16 cellular contexts compared by ENCODE assay signal in the genomic region with DNA sequence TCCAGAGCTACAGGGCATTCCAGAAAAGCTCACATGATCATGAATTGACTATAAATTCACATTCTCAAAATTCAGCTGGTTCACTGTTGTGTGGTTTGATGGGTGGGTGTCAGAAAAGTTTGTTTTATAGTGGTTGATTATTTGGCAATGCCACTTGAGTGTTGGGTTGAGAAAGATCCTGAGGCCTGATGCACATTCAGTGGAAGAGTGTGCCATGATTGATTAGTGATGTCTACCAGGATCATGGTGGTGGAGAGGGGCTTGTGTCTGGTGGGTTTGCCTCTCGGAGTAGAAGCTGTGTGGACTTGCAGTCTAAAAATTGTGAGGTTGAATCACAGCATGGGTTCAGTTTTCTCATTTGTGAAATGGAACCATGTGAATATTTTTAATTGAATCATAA. TPM values are rescaled to one million over a fixed set of nuclear protein-coding genes. Genes with fewer than 3 reads are reported as not detected.
DNase-seq lines count a peak whose midpoint lies in the region; ATAC-seq, FAIRE-seq and TF ChIP-seq lines count a peak whose summit lies in the region.
"Had no signal": no experiment of that assay in that cellular context is flagged by ENCODE, and none has a peak within 500 bp of the region (broad histone marks: within the 10 kb centered on the region; RNA-seq: fewer than 3 reads in every experiment).

No MANE protein-coding gene starts in this region.

- no peak overlapping the region for H2AFZ ChIP-seq in MM.1S (ENCODE audit: low read length)

- H3F3A ChIP-seq in MM.1S (ENCODE audit: insufficient read depth, low read length), result peaks cover 20% of the 10 kb centered on the region

- peak overlapping the region; percentile 59 for H3K27ac Mint-ChIP-seq in activated T-cell treated with anti-CD3 and anti-CD28 coated beads, Interleukin-2, amount 50 U/mL, for 24 hours
- no peak overlapping the region for H3K27ac Mint-ChIP-seq in activated naive CD8-positive, alpha-beta T cell treated with anti-CD3 and anti-CD28 coated beads for 36 hours
- no peak overlapping the region for H3K27ac Mint-ChIP-seq in neural crest cell (ENCODE audit: unreplicated experiment)

- H3K4me3 ChIP-seq in HEK293 (ENCODE audit: low read depth, low read length) (no peak overlapping the region), MM.1S (ENCODE audit: low read length) (no peak overlapping the region), lower lobe of right lung (no peak overlapping the region)
- H3K4me3 ChIP-seq: esophagus squamous epithelium had no signal

- H3K4me3 Mint-ChIP-seq in activated T-cell treated with anti-CD3 and anti-CD28 coated beads, Interleukin-2, amount 50 U/mL, for 24 hours, result peak overlapping the region; percentile 99
- H3K4me3 Mint-ChIP-seq in activated naive CD8-positive, alpha-beta T cell treated with anti-CD3 and anti-CD28 coated beads for 36 hours, result peak overlapping the region; percentile 29
- peak overlapping the region; percentile 66 for H3K4me3 Mint-ChIP-seq in neural crest cell

- no peak overlapping the region for H3K4me2 ChIP-seq in MM.1S (ENCODE audit: low read depth, low read length)

- H3K9me3 ChIP-seq in HEK293 (ENCODE audit: control insufficient read depth, insufficient read depth, low read depth, low read length) (no peaks in the 10 kb centered on the region), MM.1S (replicated peaks; ENCODE audit: insufficient read depth, low read length) (no peaks in the 10 kb centered on the region), lower lobe of right lung (no peaks in the 10 kb centered on the region)
- H3K9me3 ChIP-seq: esophagus squamous epithelium had no signal

- DNase-seq in activated T-cell treated with anti-CD3 and anti-CD28 coated beads, Interleukin-2, amount 50 U/mL, for 24 hours, result no peak
- no peak for DNase-seq in activated T-cell treated with anti-CD3 and anti-CD28 coated beads for 4 hours
- no peak for DNase-seq in activated naive CD8-positive, alpha-beta T cell treated with anti-CD3 and anti-CD28 coated beads for 36 hours
- no peak for DNase-seq in neural crest cell (ENCODE audit: low read depth, low spot score)
- DNase-seq in MM.1S, result no peak
- DNase-seq in lower lobe of right lung, result no peak
- DNase-seq in RCC 7860 (ENCODE audit: low spot score), result no peak
- DNase-seq: activated CD4-positive, CD25-positive, alpha-beta regulatory T cell; esophagus squamous epithelium; NCI-H2081 treated with DMSO at 0.1 percent for 48 hours; small intestine; trophoblast cell had no signal

- no peaks in the 10 kb centered on the region for H4K20me1 ChIP-seq in MM.1S (ENCODE audit: insufficient read depth, low read length)

- H3K27me3 ChIP-seq in MM.1S (replicated peaks; ENCODE audit: insufficient read depth, low read length), result no peaks in the 10 kb centered on the region
- H3K27me3 ChIP-seq in lower lobe of right lung (ENCODE audit: low read depth), result no peaks in the 10 kb centered on the region
- H3K27me3 ChIP-seq: esophagus squamous epithelium had no signal

- no peak overlapping the region for H3K9ac ChIP-seq in MM.1S (ENCODE audit: low read length)

- H3K27ac ChIP-seq in HEK293 (ENCODE audit: extremely low read depth, low read depth, low read length) (no peak overlapping the region), MM.1S (ENCODE audit: low read length) (no peak overlapping the region), lower lobe of right lung (no peak overlapping the region)
- H3K27ac ChIP-seq: esophagus squamous epithelium had no signal

- CTCF ChIA-PET in HEK293 (lab: Yijun Ruan, JAX), result interaction anchor here (0.7 to 1.1 kb wide), 3 partner anchors 41 to 235 kb away, joined by 3 to 4 read pairs (median 3); no protein-coding TSS in a partner anchor

- POLR2A ChIA-PET in HEK293 (lab: Yijun Ruan, JAX), result no interaction called here

- intact Hi-C loops in lower lobe of right lung (cut with DNase I), result no loop called here

- ATAC-seq in lower lobe of right lung, result no peak
- ATAC-seq: Panc1 had no signal

- peaks cover 4% of the 10 kb centered on the region; the same call in 1 of the 2 replicates for H3K4me1 ChIP-seq in HEK293 (ENCODE audit: control insufficient read depth, insufficient read depth, low read length)
- 0 out of 2 replicates have a peak, but pooled peaks cover 3% of the 10 kb centered on the region for H3K4me1 ChIP-seq in MM.1S (ENCODE audit: low read length)
- H3K4me1 ChIP-seq in lower lobe of right lung, result peaks cover 16% of the 10 kb centered on the region

- H3K4me1 Mint-ChIP-seq in activated T-cell treated with anti-CD3 and anti-CD28 coated beads, Interleukin-2, amount 50 U/mL, for 24 hours (ENCODE audit: low read depth), result peaks cover 65% of the 10 kb centered on the region
- H3K4me1 Mint-ChIP-seq in activated naive CD8-positive, alpha-beta T cell treated with anti-CD3 and anti-CD28 coated beads for 36 hours, result peaks cover 42% of the 10 kb centered on the region
- H3K4me1 Mint-ChIP-seq in neural crest cell, result peaks cover 49% of the 10 kb centered on the region

- H3K36me3 ChIP-seq in HEK293 (ENCODE audit: control insufficient read depth in 2 of 2, insufficient read depth in 1 of 2, low read length in 2 of 2) (peaks cover 28 to 64% of the 10 kb centered on the region in 2 experiments), MM.1S (replicated peaks; ENCODE audit: insufficient read depth, low read length) (peaks cover 21% of the 10 kb centered on the region), lower lobe of right lung (peaks cover 61% of the 10 kb centered on the region)

- H3K9me2 ChIP-seq in MM.1S (replicated peaks; ENCODE audit: insufficient read depth, low read length), result no peaks in the 10 kb centered on the region

- H3K36me3 Mint-ChIP-seq in activated T-cell treated with anti-CD3 and anti-CD28 coated beads, Interleukin-2, amount 50 U/mL, for 24 hours (ENCODE audit: low read depth), result peaks cover 91% of the 10 kb centered on the region
- peaks cover 53% of the 10 kb centered on the region for H3K36me3 Mint-ChIP-seq in activated naive CD8-positive, alpha-beta T cell treated with anti-CD3 and anti-CD28 coated beads for 36 hours
- H3K36me3 Mint-ChIP-seq in neural crest cell (ENCODE audit: low read depth), result peaks cover 20% of the 10 kb centered on the region

- no peak for FAIRE-seq in RCC 7860 (lab: Jason Lieb, UNC)
- FAIRE-seq: H54, islet of Langerhans, small intestine had no signal

- peaks cover 94% of the 10 kb centered on the region for H3K79me2 ChIP-seq in MM.1S (ENCODE audit: low read length)

- H3K27me3 Mint-ChIP-seq in activated T-cell treated with anti-CD3 and anti-CD28 coated beads, Interleukin-2, amount 50 U/mL, for 24 hours, result no peaks in the 10 kb centered on the region
- no peaks in the 10 kb centered on the region for H3K27me3 Mint-ChIP-seq in activated naive CD8-positive, alpha-beta T cell treated with anti-CD3 and anti-CD28 coated beads for 36 hours
- no peaks in the 10 kb centered on the region for H3K27me3 Mint-ChIP-seq in neural crest cell (ENCODE audit: low read depth)

- no peak for TF ChIP-seq CTCF in HEK293 (tag by site-specific recombination; IDR thresholded peaks at IDR 0.05)
- TF ChIP-seq CTCF in neural crest cell (conservative IDR thresholded peaks at IDR 0.05), result no peak
- no peak for TF ChIP-seq CTCF in MM.1S (IDR thresholded peaks at IDR 0.05; ENCODE audit: low read length)
- no peak for TF ChIP-seq CTCF in lower lobe of right lung (IDR thresholded peaks at IDR 0.05)

- H3K9me3 Mint-ChIP-seq in activated T-cell treated with anti-CD3 and anti-CD28 coated beads, Interleukin-2, amount 50 U/mL, for 24 hours, result no peaks in the 10 kb centered on the region
- no peaks in the 10 kb centered on the region for H3K9me3 Mint-ChIP-seq in activated naive CD8-positive, alpha-beta T cell treated with anti-CD3 and anti-CD28 coated beads for 36 hours
- H3K9me3 Mint-ChIP-seq in neural crest cell, result no peaks in the 10 kb centered on the region

TF ChIP-seq in HEK293, 187 proteins besides CTCF, POLR2A, EP300 and RAD21:
- TF ChIP-seq HOXC10 (CRISPR knock-in tag; IDR thresholded peaks at IDR 0.05) (no peak), ZBTB17 (tag by site-specific recombination; IDR thresholded peaks at IDR 0.05) (peak; percentile 97)

RNA-seq across cellular contexts. Expression of gene NDUFS6, which starts 2.0 kb away (rescaled TPM):
- 10 to 100 TPM; 40.5 to 42.4 TPM for total RNA-seq in activated naive CD8-positive, alpha-beta T cell treated with anti-CD3 and anti-CD28 coated beads for 36 hours
- total RNA-seq in neural crest cell (50.2 and 52.3 TPM in 2 replicates), lower lobe of right lung (21.3 TPM)

RNA-seq across cellular contexts. Expression of gene MRPL36, which starts 3.6 kb away (rescaled TPM):
- 100 to 1,000 TPM; 104 to 108 TPM for total RNA-seq in activated naive CD8-positive, alpha-beta T cell treated with anti-CD3 and anti-CD28 coated beads for 36 hours
- total RNA-seq in neural crest cell, result 50.8 and 53.2 TPM in 2 replicates
- 25.1 TPM for total RNA-seq in lower lobe of right lung

Comparison
In these comparisons a context has a peak if more than half of its experiments do, and no peak if none do; other contexts are left out.
1. H3K4me3 Mint-ChIP-seq: peak in every context shown above with its lines; median percentile 99 in activated T-cell treated with anti-CD3 and anti-CD28 coated beads, Interleukin-2, amount 50 U/mL, for 24 hours; 66 in neural crest cell; 29 in activated naive CD8-positive, alpha-beta T cell treated with anti-CD3 and anti-CD28 coated beads for 36 hours.